In genomic region chr5:151080620-151081425, GRCh38 we compare ENCODE assay signal across 1 cellular context.
A peak's percentile ranks its signal among the peaks of the same experiment; 100 is the strongest.
TF ChIP-seq lines count a peak whose summit lies in the region.

TSS of gene TNIP1 (minus strand) at chr5:151081034. CDS start at chr5:151065095, 15,939 bp downstream.

TF ChIP-seq in HepG2, 621 proteins besides CTCF, POLR2A, EP300 and RAD21 (continued from another document and continues in another):
- peak; percentile 17; the same call in 1 of the 2 replicates for TF ChIP-seq MAZ (IDR thresholded peaks at IDR 0.05; ENCODE audit: borderline replicate concordance, low read depth, low read length)
- TF ChIP-seq MAZ (CRISPR knock-in tag; IDR thresholded peaks at IDR 0.05; ENCODE audit: low read depth), result peak; percentile 82
- peak; percentile 86; the same call in 1 of the 2 replicates for TF ChIP-seq ZBTB7B (CRISPR knock-in tag; IDR thresholded peaks at IDR 0.05)
- TF ChIP-seq ZSCAN25 (CRISPR knock-in tag; IDR thresholded peaks at IDR 0.05), result peak; percentile 60; the same call in 1 of the 2 replicates
- TF ChIP-seq ZNF570 (CRISPR knock-in tag; IDR thresholded peaks at IDR 0.05; ENCODE audit: borderline replicate concordance), result no peak
- TF ChIP-seq FOXP4 (CRISPR knock-in tag; IDR thresholded peaks at IDR 0.05), result peak; percentile 69
- no peak for TF ChIP-seq NPAS2 (CRISPR knock-in tag; IDR thresholded peaks at IDR 0.05; ENCODE audit: borderline replicate concordance)
- TF ChIP-seq E2F5 (CRISPR knock-in tag; conservative IDR thresholded peaks at IDR 0.05), result no peak
- TF ChIP-seq ZNF577 (CRISPR knock-in tag; IDR thresholded peaks at IDR 0.05; ENCODE audit: borderline replicate concordance, low read depth), result no peak
- no peak for TF ChIP-seq CEBPG (CRISPR knock-in tag; IDR thresholded peaks at IDR 0.05)
- TF ChIP-seq KDM5B (CRISPR knock-in tag; IDR thresholded peaks at IDR 0.05; ENCODE audit: borderline replicate concordance), result peak; percentile 94
- TF ChIP-seq ASH2L (IDR thresholded peaks at IDR 0.05; ENCODE audit: insufficient read length, low read depth, low read length), result peak; percentile 89
- peak; percentile 87; the same call in 1 of the 2 replicates for TF ChIP-seq KLF6 (CRISPR knock-in tag; IDR thresholded peaks at IDR 0.05)
- peak; percentile 53; the same call in 1 of the 2 replicates for TF ChIP-seq HNRNPUL1 (IDR thresholded peaks at IDR 0.05; ENCODE audit: low read depth, low read length)
- peak; percentile 36; the same call in 1 of the 2 replicates for TF ChIP-seq IRF2 (CRISPR knock-in tag; IDR thresholded peaks at IDR 0.05)
- no peak for TF ChIP-seq NCOA2 (CRISPR knock-in tag; IDR thresholded peaks at IDR 0.05)
- TF ChIP-seq, protein P1, sequence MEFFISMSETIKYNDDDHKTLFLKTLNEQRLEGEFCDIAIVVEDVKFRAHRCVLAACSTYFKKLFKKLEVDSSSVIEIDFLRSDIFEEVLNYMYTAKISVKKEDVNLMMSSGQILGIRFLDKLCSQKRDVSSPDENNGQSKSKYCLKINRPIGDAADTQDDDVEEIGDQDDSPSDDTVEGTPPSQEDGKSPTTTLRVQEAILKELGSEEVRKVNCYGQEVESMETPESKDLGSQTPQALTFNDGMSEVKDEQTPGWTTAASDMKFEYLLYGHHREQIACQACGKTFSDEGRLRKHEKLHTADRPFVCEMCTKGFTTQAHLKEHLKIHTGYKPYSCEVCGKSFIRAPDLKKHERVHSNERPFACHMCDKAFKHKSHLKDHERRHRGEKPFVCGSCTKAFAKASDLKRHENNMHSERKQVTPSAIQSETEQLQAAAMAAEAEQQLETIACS (CRISPR knock-in tag; IDR thresholded peaks at IDR 0.05), result no peak; the same call in 1 of the 2 replicates
- TF ChIP-seq ZFP36L2 (CRISPR knock-in tag; IDR thresholded peaks at IDR 0.05), result no peak
- TF ChIP-seq ZNF512B (CRISPR knock-in tag; IDR thresholded peaks at IDR 0.05; ENCODE audit: borderline replicate concordance), result no peak
- no peak for TF ChIP-seq KLF13 (CRISPR knock-in tag; IDR thresholded peaks at IDR 0.05)
- no peak; the same call in 1 of the 2 replicates for TF ChIP-seq MAF1 (CRISPR knock-in tag; IDR thresholded peaks at IDR 0.05; ENCODE audit: borderline replicate concordance)
- 0 out of 2 replicates have a peak, but pooled peaks have one; percentile 16 for TF ChIP-seq ZNF614 (CRISPR knock-in tag; IDR thresholded peaks at IDR 0.05; ENCODE audit: borderline replicate concordance)
- TF ChIP-seq ZFP37 (CRISPR knock-in tag; IDR thresholded peaks at IDR 0.05; ENCODE audit: borderline replicate concordance), result 0 out of 2 replicates have a peak, but pooled peaks have one; percentile 29
- TF ChIP-seq KAT7 (CRISPR knock-in tag; IDR thresholded peaks at IDR 0.05; ENCODE audit: borderline replicate concordance), result no peak
- TF ChIP-seq AGO2 (optimal IDR thresholded peaks at IDR 0.05; ENCODE audit: low read depth, low read length), result peak; percentile 86
- TF ChIP-seq, protein P2, sequence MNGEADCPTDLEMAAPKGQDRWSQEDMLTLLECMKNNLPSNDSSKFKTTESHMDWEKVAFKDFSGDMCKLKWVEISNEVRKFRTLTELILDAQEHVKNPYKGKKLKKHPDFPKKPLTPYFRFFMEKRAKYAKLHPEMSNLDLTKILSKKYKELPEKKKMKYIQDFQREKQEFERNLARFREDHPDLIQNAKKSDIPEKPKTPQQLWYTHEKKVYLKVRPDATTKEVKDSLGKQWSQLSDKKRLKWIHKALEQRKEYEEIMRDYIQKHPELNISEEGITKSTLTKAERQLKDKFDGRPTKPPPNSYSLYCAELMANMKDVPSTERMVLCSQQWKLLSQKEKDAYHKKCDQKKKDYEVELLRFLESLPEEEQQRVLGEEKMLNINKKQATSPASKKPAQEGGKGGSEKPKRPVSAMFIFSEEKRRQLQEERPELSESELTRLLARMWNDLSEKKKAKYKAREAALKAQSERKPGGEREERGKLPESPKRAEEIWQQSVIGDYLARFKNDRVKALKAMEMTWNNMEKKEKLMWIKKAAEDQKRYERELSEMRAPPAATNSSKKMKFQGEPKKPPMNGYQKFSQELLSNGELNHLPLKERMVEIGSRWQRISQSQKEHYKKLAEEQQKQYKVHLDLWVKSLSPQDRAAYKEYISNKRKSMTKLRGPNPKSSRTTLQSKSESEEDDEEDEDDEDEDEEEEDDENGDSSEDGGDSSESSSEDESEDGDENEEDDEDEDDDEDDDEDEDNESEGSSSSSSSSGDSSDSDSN (CRISPR knock-in tag; IDR thresholded peaks at IDR 0.05), result peak; percentile 99
- peak; percentile 15; the same call in 1 of the 2 replicates for TF ChIP-seq ZNF572 (CRISPR knock-in tag; IDR thresholded peaks at IDR 0.05)
- TF ChIP-seq ISX (CRISPR knock-in tag; conservative IDR thresholded peaks at IDR 0.05), result no peak
- TF ChIP-seq ZBTB20 (CRISPR knock-in tag; IDR thresholded peaks at IDR 0.05; ENCODE audit: borderline replicate concordance, low read depth), result peak; percentile 26; the same call in 1 of the 2 replicates
- TF ChIP-seq TGIF2 (CRISPR knock-in tag; IDR thresholded peaks at IDR 0.05), result no peak
- peak; percentile 97; the same call in 1 of the 2 replicates for TF ChIP-seq FOXK1 (CRISPR knock-in tag; IDR thresholded peaks at IDR 0.05; ENCODE audit: borderline replicate concordance, low read depth)
- TF ChIP-seq, protein P3, sequence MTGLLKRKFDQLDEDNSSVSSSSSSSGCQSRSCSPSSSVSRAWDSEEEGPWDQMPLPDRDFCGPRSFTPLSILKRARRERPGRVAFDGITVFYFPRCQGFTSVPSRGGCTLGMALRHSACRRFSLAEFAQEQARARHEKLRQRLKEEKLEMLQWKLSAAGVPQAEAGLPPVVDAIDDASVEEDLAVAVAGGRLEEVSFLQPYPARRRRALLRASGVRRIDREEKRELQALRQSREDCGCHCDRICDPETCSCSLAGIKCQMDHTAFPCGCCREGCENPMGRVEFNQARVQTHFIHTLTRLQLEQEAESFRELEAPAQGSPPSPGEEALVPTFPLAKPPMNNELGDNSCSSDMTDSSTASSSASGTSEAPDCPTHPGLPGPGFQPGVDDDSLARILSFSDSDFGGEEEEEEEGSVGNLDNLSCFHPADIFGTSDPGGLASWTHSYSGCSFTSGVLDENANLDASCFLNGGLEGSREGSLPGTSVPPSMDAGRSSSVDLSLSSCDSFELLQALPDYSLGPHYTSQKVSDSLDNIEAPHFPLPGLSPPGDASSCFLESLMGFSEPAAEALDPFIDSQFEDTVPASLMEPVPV (CRISPR knock-in tag; IDR thresholded peaks at IDR 0.05), result peak; percentile 57; the same call in 1 of the 2 replicates
- TF ChIP-seq, protein P4, sequence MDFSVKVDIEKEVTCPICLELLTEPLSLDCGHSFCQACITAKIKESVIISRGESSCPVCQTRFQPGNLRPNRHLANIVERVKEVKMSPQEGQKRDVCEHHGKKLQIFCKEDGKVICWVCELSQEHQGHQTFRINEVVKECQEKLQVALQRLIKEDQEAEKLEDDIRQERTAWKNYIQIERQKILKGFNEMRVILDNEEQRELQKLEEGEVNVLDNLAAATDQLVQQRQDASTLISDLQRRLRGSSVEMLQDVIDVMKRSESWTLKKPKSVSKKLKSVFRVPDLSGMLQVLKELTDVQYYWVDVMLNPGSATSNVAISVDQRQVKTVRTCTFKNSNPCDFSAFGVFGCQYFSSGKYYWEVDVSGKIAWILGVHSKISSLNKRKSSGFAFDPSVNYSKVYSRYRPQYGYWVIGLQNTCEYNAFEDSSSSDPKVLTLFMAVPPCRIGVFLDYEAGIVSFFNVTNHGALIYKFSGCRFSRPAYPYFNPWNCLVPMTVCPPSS (IDR thresholded peaks at IDR 0.05), result no peak
- no peak for TF ChIP-seq SIX4 (CRISPR knock-in tag; IDR thresholded peaks at IDR 0.05)
- TF ChIP-seq, protein P5, sequence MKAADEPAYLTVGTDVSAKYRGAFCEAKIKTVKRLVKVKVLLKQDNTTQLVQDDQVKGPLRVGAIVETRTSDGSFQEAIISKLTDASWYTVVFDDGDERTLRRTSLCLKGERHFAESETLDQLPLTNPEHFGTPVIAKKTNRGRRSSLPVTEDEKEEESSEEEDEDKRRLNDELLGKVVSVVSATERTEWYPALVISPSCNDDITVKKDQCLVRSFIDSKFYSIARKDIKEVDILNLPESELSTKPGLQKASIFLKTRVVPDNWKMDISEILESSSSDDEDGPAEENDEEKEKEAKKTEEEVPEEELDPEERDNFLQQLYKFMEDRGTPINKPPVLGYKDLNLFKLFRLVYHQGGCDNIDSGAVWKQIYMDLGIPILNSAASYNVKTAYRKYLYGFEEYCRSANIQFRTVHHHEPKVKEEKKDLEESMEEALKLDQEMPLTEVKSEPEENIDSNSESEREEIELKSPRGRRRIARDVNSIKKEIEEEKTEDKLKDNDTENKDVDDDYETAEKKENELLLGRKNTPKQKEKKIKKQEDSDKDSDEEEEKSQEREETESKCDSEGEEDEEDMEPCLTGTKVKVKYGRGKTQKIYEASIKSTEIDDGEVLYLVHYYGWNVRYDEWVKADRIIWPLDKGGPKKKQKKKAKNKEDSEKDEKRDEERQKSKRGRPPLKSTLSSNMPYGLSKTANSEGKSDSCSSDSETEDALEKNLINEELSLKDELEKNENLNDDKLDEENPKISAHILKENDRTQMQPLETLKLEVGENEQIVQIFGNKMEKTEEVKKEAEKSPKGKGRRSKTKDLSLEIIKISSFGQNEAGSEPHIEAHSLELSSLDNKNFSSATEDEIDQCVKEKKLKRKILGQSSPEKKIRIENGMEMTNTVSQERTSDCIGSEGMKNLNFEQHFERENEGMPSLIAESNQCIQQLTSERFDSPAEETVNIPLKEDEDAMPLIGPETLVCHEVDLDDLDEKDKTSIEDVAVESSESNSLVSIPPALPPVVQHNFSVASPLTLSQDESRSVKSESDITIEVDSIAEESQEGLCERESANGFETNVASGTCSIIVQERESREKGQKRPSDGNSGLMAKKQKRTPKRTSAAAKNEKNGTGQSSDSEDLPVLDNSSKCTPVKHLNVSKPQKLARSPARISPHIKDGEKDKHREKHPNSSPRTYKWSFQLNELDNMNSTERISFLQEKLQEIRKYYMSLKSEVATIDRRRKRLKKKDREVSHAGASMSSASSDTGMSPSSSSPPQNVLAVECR (CRISPR knock-in tag; IDR thresholded peaks at IDR 0.05; ENCODE audit: borderline replicate concordance), result peak; percentile 91
- TF ChIP-seq ZNF331 (CRISPR knock-in tag; IDR thresholded peaks at IDR 0.05), result peak; percentile 62; the same call in 1 of the 2 replicates
- TF ChIP-seq ZNF737 (CRISPR knock-in tag; IDR thresholded peaks at IDR 0.05; ENCODE audit: borderline replicate concordance), result no peak
- TF ChIP-seq, protein P6, sequence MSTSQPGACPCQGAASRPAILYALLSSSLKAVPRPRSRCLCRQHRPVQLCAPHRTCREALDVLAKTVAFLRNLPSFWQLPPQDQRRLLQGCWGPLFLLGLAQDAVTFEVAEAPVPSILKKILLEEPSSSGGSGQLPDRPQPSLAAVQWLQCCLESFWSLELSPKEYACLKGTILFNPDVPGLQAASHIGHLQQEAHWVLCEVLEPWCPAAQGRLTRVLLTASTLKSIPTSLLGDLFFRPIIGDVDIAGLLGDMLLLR (CRISPR knock-in tag; IDR thresholded peaks at IDR 0.05), result peak; percentile 80; the same call in 1 of the 2 replicates
- TF ChIP-seq, protein P7, sequence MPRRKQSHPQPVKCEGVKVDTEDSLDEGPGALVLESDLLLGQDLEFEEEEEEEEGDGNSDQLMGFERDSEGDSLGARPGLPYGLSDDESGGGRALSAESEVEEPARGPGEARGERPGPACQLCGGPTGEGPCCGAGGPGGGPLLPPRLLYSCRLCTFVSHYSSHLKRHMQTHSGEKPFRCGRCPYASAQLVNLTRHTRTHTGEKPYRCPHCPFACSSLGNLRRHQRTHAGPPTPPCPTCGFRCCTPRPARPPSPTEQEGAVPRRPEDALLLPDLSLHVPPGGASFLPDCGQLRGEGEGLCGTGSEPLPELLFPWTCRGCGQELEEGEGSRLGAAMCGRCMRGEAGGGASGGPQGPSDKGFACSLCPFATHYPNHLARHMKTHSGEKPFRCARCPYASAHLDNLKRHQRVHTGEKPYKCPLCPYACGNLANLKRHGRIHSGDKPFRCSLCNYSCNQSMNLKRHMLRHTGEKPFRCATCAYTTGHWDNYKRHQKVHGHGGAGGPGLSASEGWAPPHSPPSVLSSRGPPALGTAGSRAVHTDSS (CRISPR knock-in tag; conservative IDR thresholded peaks at IDR 0.05), result no peak; the same call in 1 of the 2 replicates
- 0 out of 2 replicates have a peak, but pooled peaks have one; percentile 13 for TF ChIP-seq ZNF629 (CRISPR knock-in tag; conservative IDR thresholded peaks at IDR 0.05)
- peak; percentile 44 for TF ChIP-seq TAF15 (IDR thresholded peaks at IDR 0.05; ENCODE audit: low read depth, low read length, poor library complexity, severe bottlenecking)
- TF ChIP-seq ELF3 (CRISPR knock-in tag; IDR thresholded peaks at IDR 0.05), result peak; percentile 90
- TF ChIP-seq SNAPC2 (CRISPR knock-in tag; IDR thresholded peaks at IDR 0.05), result no peak
- TF ChIP-seq TBX3 (IDR thresholded peaks at IDR 0.05; ENCODE audit: borderline replicate concordance), result no peak
